ENCODE assay signal across 21 cellular contexts in the genomic region with DNA sequence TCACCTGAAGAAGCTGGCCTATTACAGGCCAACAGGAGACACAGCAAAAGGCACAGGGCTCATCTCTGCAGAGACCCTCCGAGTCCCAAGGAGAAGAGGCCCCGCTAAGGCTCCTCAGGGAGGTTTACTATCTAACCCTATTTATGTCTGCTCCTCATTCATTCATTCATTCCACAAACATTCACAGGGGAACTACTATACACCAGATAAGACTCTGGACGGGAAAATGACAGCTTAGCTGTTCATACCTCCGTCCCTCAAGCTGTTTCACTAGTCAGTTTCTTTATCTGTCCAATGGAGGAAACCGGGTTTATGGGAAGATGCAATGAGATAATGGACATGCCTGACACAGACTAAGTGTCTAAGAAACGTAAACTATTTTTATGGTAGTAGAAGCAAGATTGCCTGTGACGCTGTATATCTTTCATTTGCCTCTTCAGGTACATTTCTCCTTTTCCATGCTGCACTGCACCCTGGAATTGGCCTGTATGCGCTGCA.
DNase-seq lines count a peak whose midpoint lies in the region; ATAC-seq, FAIRE-seq and TF ChIP-seq lines count a peak whose summit lies in the region.
"Had no signal": no experiment of that assay in that cellular context is flagged by ENCODE, and none has a peak within 500 bp of the region (broad histone marks: within the 10 kb centered on the region; RNA-seq: fewer than 3 reads in every experiment).

No MANE protein-coding gene starts in this region.

- H3K79me1 ChIP-seq in IMR-90 (ENCODE audit: low read depth in 1 of 2, low read length in 2 of 2), result peaks cover 0 to 4% of the 10 kb centered on the region in 2 experiments; a peak in 1 of 4 replicates

- no peak overlapping the region for H3K9ac ChIP-seq in IMR-90 (ENCODE audit: low read depth, low read length)
- H3K9ac ChIP-seq: BLaER1 treated with 17β-estradiol and CSF1 and Interleukin-3, amounts not matched to agents 10 nM and 100 nM; GM23248 had no signal

- H3K27ac ChIP-seq in IMR-90 (ENCODE audit: insufficient read depth, low read length), result no peak overlapping the region
- H3K27ac ChIP-seq: A549; BLaER1 treated with 17β-estradiol and CSF1 and Interleukin-3, amounts not matched to agents 10 nM and 100 nM; GM23248 had no signal

- 80% methylated on average over 1 of the region's 8 CpGs; no CpG with 5 or more reads in 1 of the 2 experiments for WGBS in IMR-90 (ENCODE audit: extremely low coverage in 2 of 2, insufficient read length in 1 of 2), 2 experiments

- H2BK20ac ChIP-seq in IMR-90 (ENCODE audit: low read depth, low read length), result no peak overlapping the region

- in situ Hi-C loops in IMR-90 (cut with MboI; ENCODE audit: low sequenced_read_pairs), result no loop called here

- TF ChIP-seq POLR2A in IMR-90 (IDR thresholded peaks at IDR 0.05; ENCODE audit: low read depth, low read length), result no peak

- no peaks in the 10 kb centered on the region for H3K9me3 Mint-ChIP-seq in chondrocyte (ENCODE audit: low read depth)
- no peaks in the 10 kb centered on the region for H3K9me3 Mint-ChIP-seq in nephron progenitor cell
- H3K9me3 Mint-ChIP-seq in type B pancreatic cell, result no peaks in the 10 kb centered on the region
- H3K9me3 Mint-ChIP-seq: CD4-positive, alpha-beta T cell; CD8-positive, alpha-beta memory T cell had no signal

- H2BK5ac ChIP-seq in IMR-90 (ENCODE audit: low read depth, low read length, poor library complexity, severe bottlenecking), result no peak overlapping the region

- ATAC-seq in IMR-90 (ENCODE audit: low read depth), result no peak
- ATAC-seq: A549 had no signal

- no peak overlapping the region for H3K18ac ChIP-seq in IMR-90 (ENCODE audit: low read depth, low read length)

- no peak overlapping the region for H2BK120ac ChIP-seq in IMR-90 (ENCODE audit: low read depth, low read length)

- CTCF ChIA-PET in IMR-90 (lab: Yijun Ruan, JAX), result no interaction called here

- no peak overlapping the region for H3K4me2 ChIP-seq in IMR-90 (ENCODE audit: low read depth, low read length)
- H3K4me2 ChIP-seq: A549 had no signal

- no peak for TF ChIP-seq RAD21 in IMR-90 (IDR thresholded peaks at IDR 0.05; ENCODE audit: low read length)

- H3K4me3 Mint-ChIP-seq in chondrocyte (ENCODE audit: unreplicated experiment) (no peak overlapping the region), nephron progenitor cell (no peak overlapping the region), type B pancreatic cell (no peak overlapping the region)
- H3K4me3 Mint-ChIP-seq: CD4-positive, alpha-beta T cell; CD8-positive, alpha-beta memory T cell had no signal

- no peaks in the 10 kb centered on the region; the same call in 1 of the 2 replicates for H4K20me1 ChIP-seq in IMR-90 (ENCODE audit: insufficient read depth, low read length)

- H3K27ac Mint-ChIP-seq in chondrocyte (ENCODE audit: unreplicated experiment) (no peak overlapping the region), nephron progenitor cell (peak overlapping the region; percentile 75), type B pancreatic cell (peak overlapping the region; percentile 27)
- H3K27ac Mint-ChIP-seq: CD4-positive, alpha-beta T cell had no signal

- H3K27me3 Mint-ChIP-seq in chondrocyte (ENCODE audit: low read depth) (no peaks in the 10 kb centered on the region), nephron progenitor cell (ENCODE audit: low read depth, poor library complexity) (peaks cover 3% of the 10 kb centered on the region), type B pancreatic cell (peaks cover 3% of the 10 kb centered on the region)

- H3K4ac ChIP-seq in IMR-90 (ENCODE audit: low read depth, low read length), result no peak overlapping the region

- no peak overlapping the region for H3K23ac ChIP-seq in IMR-90 (ENCODE audit: low read depth, low read length)

- no peaks in the 10 kb centered on the region for H3K36me3 Mint-ChIP-seq in chondrocyte (ENCODE audit: low read depth)
- no peaks in the 10 kb centered on the region for H3K36me3 Mint-ChIP-seq in nephron progenitor cell (ENCODE audit: low read depth)
- no peaks in the 10 kb centered on the region for H3K36me3 Mint-ChIP-seq in type B pancreatic cell
- H3K36me3 Mint-ChIP-seq: CD8-positive, alpha-beta memory T cell had no signal

- H3K56ac ChIP-seq in IMR-90 (ENCODE audit: extremely low read depth, insufficient read depth, low read length), result no peak overlapping the region

- H2AK5ac ChIP-seq in IMR-90 (ENCODE audit: low read depth, low read length), result no peak overlapping the region

- H3K14ac ChIP-seq in IMR-90 (replicated peaks; ENCODE audit: low read depth, low read length), result no peak overlapping the region

- no peak overlapping the region for H2AFZ ChIP-seq in IMR-90 (replicated peaks; ENCODE audit: low read length, poor library complexity)

- H3K9me3 ChIP-seq in IMR-90 (ENCODE audit: control insufficient read depth, insufficient read depth, low read length), result no peaks in the 10 kb centered on the region
- H3K9me3 ChIP-seq: A549, BE2C had no signal

- POLR2A ChIA-PET in IMR-90 (lab: Charles Lee; ENCODE audit: unreplicated experiment), result no interaction called here

- H3K27me3 ChIP-seq in IMR-90 (ENCODE audit: control insufficient read depth, insufficient read depth, low read length), result no peaks in the 10 kb centered on the region
- H3K27me3 ChIP-seq: BE2C had no signal

- no peak for TF ChIP-seq CTCF in IMR-90 (conservative IDR thresholded peaks at IDR 0.05; ENCODE audit: low read depth, low read length)
- no peak for TF ChIP-seq CTCF in chondrocyte (IDR thresholded peaks at IDR 0.05)
- no peak for TF ChIP-seq CTCF in nephron progenitor cell (IDR thresholded peaks at IDR 0.05)
- no peak for TF ChIP-seq CTCF in type B pancreatic cell (conservative IDR thresholded peaks at IDR 0.05)

- no peak for FAIRE-seq in RCC 7860 (lab: Jason Lieb, UNC)
- FAIRE-seq: A549, GM12891, GM18507, H1 had no signal

- no TSS peak for BruUV-seq in IMR-90 (replicated peaks; lab: Mats Ljungman, UMichigan)

- no peak overlapping the region for H3K4me3 ChIP-seq in IMR-90 (ENCODE audit: insufficient read depth, low read depth, low read length)
- H3K4me3 ChIP-seq: A549; BLaER1 treated with 17β-estradiol and CSF1 and Interleukin-3, amounts not matched to agents 10 nM and 100 nM; GM23248 had no signal

- DNase-seq in IMR-90 (no peak), chondrocyte (ENCODE audit: low spot score) (peak; percentile 19), nephron progenitor cell (no peak), type B pancreatic cell (ENCODE audit: extremely low spot score, unreplicated experiment) (no peak), NCI-H69 (lab: John Stamatoyannopoulos, UW) (no peak), iPS-NIHi11 (ENCODE audit: low spot score) (no peak), RCC 7860 (ENCODE audit: low spot score) (no peak)
- DNase-seq: 8988T; ACHN; BE2C; CD4-positive, alpha-beta T cell; CD8-positive, alpha-beta memory T cell; COR-L47; DMS79 treated with DMSO at 0.1 percent for 48 hours; H7 had no signal

- H2AK9ac ChIP-seq in IMR-90 (replicated peaks; ENCODE audit: low read depth, low read length, poor library complexity), result peak overlapping the region; percentile 66

- no peak overlapping the region; the same call in 1 of the 2 replicates for H4K91ac ChIP-seq in IMR-90 (ENCODE audit: insufficient read depth, low read depth, low read length)

- H3K9me1 ChIP-seq in IMR-90 (ENCODE audit: insufficient read depth, low read length), result no peaks in the 10 kb centered on the region

- H3K36me3 ChIP-seq in IMR-90 (ENCODE audit: control insufficient read depth, insufficient read depth, low read length), result no peaks in the 10 kb centered on the region
- H3K36me3 ChIP-seq: BE2C; BLaER1 treated with 17β-estradiol and CSF1 and Interleukin-3, amounts not matched to agents 10 nM and 100 nM had no signal

- no peak overlapping the region for H4K8ac ChIP-seq in IMR-90 (ENCODE audit: low read depth in 2 of 2, low read length in 2 of 2)

- H2BK15ac ChIP-seq in IMR-90 (ENCODE audit: low read depth, low read length), result no peak overlapping the region

- dilution Hi-C loops in IMR-90 (cut with HindIII; ENCODE audit: low sequenced_read_pairs, unreplicated experiment), result no loop called here

- no peak overlapping the region for H4K5ac ChIP-seq in IMR-90 (ENCODE audit: low read depth, low read length)

- intact Hi-C loops in IMR-90 (cut with micrococcal nuclease), result loop anchor here (10.0 kb wide), 1 partner anchor 195 kb away; no protein-coding TSS in a partner anchor

- H3K4me1 Mint-ChIP-seq in chondrocyte (ENCODE audit: low read depth) (peaks cover 12% of the 10 kb centered on the region), nephron progenitor cell (peaks cover 28% of the 10 kb centered on the region), type B pancreatic cell (ENCODE audit: unreplicated experiment) (peaks cover 8% of the 10 kb centered on the region)

- H3K4me1 ChIP-seq in IMR-90 (ENCODE audit: control insufficient read depth, insufficient read depth, low read length), result peaks cover 16% of the 10 kb centered on the region
- H3K4me1 ChIP-seq: BE2C had no signal

TF ChIP-seq in IMR-90, 13 proteins besides CTCF, POLR2A, EP300 and RAD21 (continues in another document):
- TF ChIP-seq RFX5 (IDR thresholded peaks at IDR 0.05; ENCODE audit: low read depth, low read length) (no peak), NFE2L2 (IDR thresholded peaks at IDR 0.05; ENCODE audit: low read depth, low read length) (no peak), SMC3 (IDR thresholded peaks at IDR 0.05; ENCODE audit: low read depth, low read length) (no peak), BHLHE40 (IDR thresholded peaks at IDR 0.05; ENCODE audit: low read depth, low read length) (no peak), CEBPB (IDR thresholded peaks at IDR 0.05; ENCODE audit: low read depth, low read length) (no peak), RCOR1 (IDR thresholded peaks at IDR 0.05; ENCODE audit: insufficient replicate concordance, low read length) (no peak), MAZ (IDR thresholded peaks at IDR 0.05; ENCODE audit: borderline replicate concordance, low read depth, low read length) (no peak)
- TF ChIP-seq, protein P1, sequence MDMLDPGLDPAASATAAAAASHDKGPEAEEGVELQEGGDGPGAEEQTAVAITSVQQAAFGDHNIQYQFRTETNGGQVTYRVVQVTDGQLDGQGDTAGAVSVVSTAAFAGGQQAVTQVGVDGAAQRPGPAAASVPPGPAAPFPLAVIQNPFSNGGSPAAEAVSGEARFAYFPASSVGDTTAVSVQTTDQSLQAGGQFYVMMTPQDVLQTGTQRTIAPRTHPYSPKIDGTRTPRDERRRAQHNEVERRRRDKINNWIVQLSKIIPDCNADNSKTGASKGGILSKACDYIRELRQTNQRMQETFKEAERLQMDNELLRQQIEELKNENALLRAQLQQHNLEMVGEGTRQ (IDR thresholded peaks at IDR 0.05; ENCODE audit: low read depth, low read length), result no peak
- TF ChIP-seq, protein P2, sequence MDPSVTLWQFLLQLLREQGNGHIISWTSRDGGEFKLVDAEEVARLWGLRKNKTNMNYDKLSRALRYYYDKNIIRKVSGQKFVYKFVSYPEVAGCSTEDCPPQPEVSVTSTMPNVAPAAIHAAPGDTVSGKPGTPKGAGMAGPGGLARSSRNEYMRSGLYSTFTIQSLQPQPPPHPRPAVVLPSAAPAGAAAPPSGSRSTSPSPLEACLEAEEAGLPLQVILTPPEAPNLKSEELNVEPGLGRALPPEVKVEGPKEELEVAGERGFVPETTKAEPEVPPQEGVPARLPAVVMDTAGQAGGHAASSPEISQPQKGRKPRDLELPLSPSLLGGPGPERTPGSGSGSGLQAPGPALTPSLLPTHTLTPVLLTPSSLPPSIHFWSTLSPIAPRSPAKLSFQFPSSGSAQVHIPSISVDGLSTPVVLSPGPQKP (IDR thresholded peaks at IDR 0.05; ENCODE audit: borderline replicate concordance, low read depth, low read length), result no peak
